ENCODE assay signal across 8 cellular contexts in the genomic region with DNA sequence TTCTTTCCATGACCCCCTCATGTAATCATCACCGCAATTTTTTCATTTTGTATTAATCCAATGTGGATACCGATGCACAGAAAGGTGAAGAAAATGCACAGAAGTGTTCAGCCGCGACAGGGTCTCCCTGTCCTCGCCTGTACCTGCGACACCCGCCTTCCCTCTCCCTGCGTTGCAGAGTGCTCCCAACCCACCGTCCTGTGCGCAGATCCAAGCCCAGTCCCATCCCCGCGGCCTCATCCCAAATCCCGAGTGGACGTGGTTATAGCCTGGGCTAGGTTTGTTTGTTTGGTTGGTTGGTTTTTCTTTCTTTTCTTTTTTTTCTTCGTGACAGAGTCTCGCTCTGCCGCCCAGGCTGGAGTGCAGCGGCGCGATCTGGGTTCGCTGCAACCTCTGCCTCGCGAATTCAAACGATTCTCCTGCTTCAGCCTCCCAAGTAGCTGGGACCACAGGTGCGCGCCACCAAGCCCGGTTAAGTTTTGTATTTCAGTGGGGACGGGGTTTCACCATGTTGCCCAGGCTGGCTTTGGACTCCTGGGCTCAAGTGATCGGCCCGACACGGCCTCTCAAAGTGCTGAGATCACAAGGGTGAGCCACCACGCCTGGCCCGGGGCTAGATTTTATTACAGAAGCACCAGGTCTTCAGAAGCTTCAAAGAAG. TPM values are rescaled to one million over a fixed set of nuclear protein-coding genes. Genes with fewer than 3 reads are reported as not detected.
A peak's percentile ranks its signal among the peaks of the same experiment; 100 is the strongest.
DNase-seq lines count a peak whose midpoint lies in the region; ATAC-seq lines count a peak whose summit lies in the region.

No MANE protein-coding gene starts in this region.

- H3K27me3 ChIP-seq in HUES48 (ENCODE audit: control insufficient read depth, insufficient read depth, low read length), result peaks cover 76% of the 10 kb centered on the region

- no peaks in the 10 kb centered on the region for H3K9me3 Mint-ChIP-seq in activated naive CD8-positive, alpha-beta T cell treated with anti-CD3 and anti-CD28 coated beads, Interleukin-2, amount 10 ng/mL, durations not matched to agents 7 days and 5 days
- peaks cover 0 to 4% (median 0%) of the 10 kb centered on the region in 6 donors for H3K9me3 Mint-ChIP-seq in immature natural killer cell
- H3K9me3 Mint-ChIP-seq in stimulated activated effector memory CD8-positive, alpha-beta T cell treated with anti-CD3 and anti-CD28 coated beads, Interleukin-12 subunit alpha, Interleukin-12 subunit beta, amount 100 ng/mL, for 72 hours, result no peaks in the 10 kb centered on the region

- H3K36me3 Mint-ChIP-seq in activated naive CD8-positive, alpha-beta T cell treated with anti-CD3 and anti-CD28 coated beads, Interleukin-2, amount 10 ng/mL, durations not matched to agents 7 days and 5 days, result no peaks in the 10 kb centered on the region
- H3K36me3 Mint-ChIP-seq in immature natural killer cell, result no peaks in the 10 kb centered on the region
- peaks cover 6% of the 10 kb centered on the region for H3K36me3 Mint-ChIP-seq in stimulated activated effector memory CD8-positive, alpha-beta T cell treated with anti-CD3 and anti-CD28 coated beads, Interleukin-12 subunit alpha, Interleukin-12 subunit beta, amount 100 ng/mL, for 72 hours

- no peaks in the 10 kb centered on the region for H3K9me3 ChIP-seq in HUES48 (ENCODE audit: control insufficient read depth, insufficient read depth, low read length)

- no peak overlapping the region for H3K27ac ChIP-seq in HUES48 (ENCODE audit: low read depth, low read length)

- ATAC-seq in activated naive CD8-positive, alpha-beta T cell treated with anti-CD3 and anti-CD28 coated beads, Interleukin-2, amount 10 ng/mL, durations not matched to agents 7 days and 5 days (ENCODE audit: low read depth), result peak; percentile 14
- ATAC-seq in stimulated activated effector memory CD8-positive, alpha-beta T cell treated with anti-CD3 and anti-CD28 coated beads, Interleukin-12 subunit alpha, Interleukin-12 subunit beta, amount 100 ng/mL, for 72 hours, result peak; percentile 15
- no peak for ATAC-seq in HG02763 (IDR thresholded peaks at IDR 0.05; ENCODE audit: unreplicated experiment)

- H3K4me3 Mint-ChIP-seq in activated naive CD8-positive, alpha-beta T cell treated with anti-CD3 and anti-CD28 coated beads, Interleukin-2, amount 10 ng/mL, durations not matched to agents 7 days and 5 days, result peak overlapping the region; percentile 84
- peak overlapping the region; percentile 69 to 89 (median 79) for H3K4me3 Mint-ChIP-seq in immature natural killer cell
- H3K4me3 Mint-ChIP-seq in stimulated activated effector memory CD8-positive, alpha-beta T cell treated with anti-CD3 and anti-CD28 coated beads, Interleukin-12 subunit alpha, Interleukin-12 subunit beta, amount 100 ng/mL, for 72 hours, result peak overlapping the region; percentile 82

- H3K36me3 ChIP-seq in HUES48 (ENCODE audit: control insufficient read depth, insufficient read depth, low read length), result no peaks in the 10 kb centered on the region

- H3K9ac ChIP-seq in HUES48 (ENCODE audit: low read depth, low read length), result no peak overlapping the region

- H3K4me1 ChIP-seq in HUES48 (ENCODE audit: control insufficient read depth, insufficient read depth, low read length), result no peaks in the 10 kb centered on the region

- no peak overlapping the region for H3K27ac Mint-ChIP-seq in activated naive CD8-positive, alpha-beta T cell treated with anti-CD3 and anti-CD28 coated beads, Interleukin-2, amount 10 ng/mL, durations not matched to agents 7 days and 5 days
- no peak overlapping the region for H3K27ac Mint-ChIP-seq in immature natural killer cell
- no peak overlapping the region for H3K27ac Mint-ChIP-seq in stimulated activated effector memory CD8-positive, alpha-beta T cell treated with anti-CD3 and anti-CD28 coated beads, Interleukin-12 subunit alpha, Interleukin-12 subunit beta, amount 100 ng/mL, for 72 hours

- peaks cover 17% of the 10 kb centered on the region for H3K4me1 Mint-ChIP-seq in activated naive CD8-positive, alpha-beta T cell treated with anti-CD3 and anti-CD28 coated beads, Interleukin-2, amount 10 ng/mL, durations not matched to agents 7 days and 5 days
- H3K4me1 Mint-ChIP-seq in immature natural killer cell, result peaks cover 16 to 17% of the 10 kb centered on the region in 2 donors
- H3K4me1 Mint-ChIP-seq in stimulated activated effector memory CD8-positive, alpha-beta T cell treated with anti-CD3 and anti-CD28 coated beads, Interleukin-12 subunit alpha, Interleukin-12 subunit beta, amount 100 ng/mL, for 72 hours, result peaks cover 36% of the 10 kb centered on the region

- no peak for DNase-seq in activated naive CD8-positive, alpha-beta T cell treated with anti-CD3 and anti-CD28 coated beads, Interleukin-2, amount 10 ng/mL, durations not matched to agents 7 days and 5 days
- DNase-seq in immature natural killer cell, result no peak
- no peak for DNase-seq in stimulated activated effector memory CD8-positive, alpha-beta T cell treated with anti-CD3 and anti-CD28 coated beads, Interleukin-12 subunit alpha, Interleukin-12 subunit beta, amount 100 ng/mL, for 72 hours (ENCODE audit: low spot score in 2 of 2)
- no peak for DNase-seq in NCI-H2081 (lab: John Stamatoyannopoulos, UW)
- no peak for DNase-seq in DMS153 (lab: John Stamatoyannopoulos, UW)
- no peak for DNase-seq in activated gamma-delta T cell treated with Interleukin-2 at 50 U/mL for 16 hours

- H3K27me3 Mint-ChIP-seq in activated naive CD8-positive, alpha-beta T cell treated with anti-CD3 and anti-CD28 coated beads, Interleukin-2, amount 10 ng/mL, durations not matched to agents 7 days and 5 days, result peaks cover 70% of the 10 kb centered on the region
- peaks cover 23 to 58% (median 25%) of the 10 kb centered on the region in 3 donors for H3K27me3 Mint-ChIP-seq in immature natural killer cell (ENCODE audit: low read depth in 3 of 3)

- POLR2A ChIA-PET in activated naive CD8-positive, alpha-beta T cell treated with anti-CD3 and anti-CD28 coated beads, Interleukin-2, amount 10 ng/mL, durations not matched to agents 7 days and 5 days (lab: Charles Lee), result no interaction called here

- H3K4me3 ChIP-seq in HUES48 (ENCODE audit: low read depth, low read length), result peak overlapping the region; percentile 67

RNA-seq across cellular contexts. Expression of gene RAET1G, which starts 0.5 kb away (rescaled TPM):
- total RNA-seq in activated naive CD8-positive, alpha-beta T cell treated with anti-CD3 and anti-CD28 coated beads, Interleukin-2, amount 10 ng/mL, durations not matched to agents 7 days and 5 days, result not detected
- polyA plus RNA-seq in immature natural killer cell, result not detected

RNA-seq across cellular contexts. Expression of gene ULBP2, which starts 18.4 kb away (rescaled TPM):
- total RNA-seq in activated naive CD8-positive, alpha-beta T cell treated with anti-CD3 and anti-CD28 coated beads, Interleukin-2, amount 10 ng/mL, durations not matched to agents 7 days and 5 days, result under 1 TPM; 0.53 to 0.60 TPM
- polyA plus RNA-seq in immature natural killer cell, result under 1 TPM in 2 of 3 donors, not detected in 1; 0.83 to 0.88 TPM

RNA-seq across cellular contexts. Expression of gene RAET1E, which starts 25.5 kb away (rescaled TPM):
- total RNA-seq in activated naive CD8-positive, alpha-beta T cell treated with anti-CD3 and anti-CD28 coated beads, Interleukin-2, amount 10 ng/mL, durations not matched to agents 7 days and 5 days, result not detected
- not detected for polyA plus RNA-seq in immature natural killer cell

RNA-seq across cellular contexts. Expression of gene ULBP1, which starts 40.3 kb away (rescaled TPM):
- under 1 TPM; 0.91 to 0.97 TPM for total RNA-seq in activated naive CD8-positive, alpha-beta T cell treated with anti-CD3 and anti-CD28 coated beads, Interleukin-2, amount 10 ng/mL, durations not matched to agents 7 days and 5 days
- polyA plus RNA-seq in immature natural killer cell, result not detected

RNA-seq across cellular contexts. Expression of gene LRP11, which starts 59.3 kb away (rescaled TPM):
- 1 to 10 TPM; 2.3 to 2.7 TPM for total RNA-seq in activated naive CD8-positive, alpha-beta T cell treated with anti-CD3 and anti-CD28 coated beads, Interleukin-2, amount 10 ng/mL, durations not matched to agents 7 days and 5 days
- under 1 TPM in 2 of 3 donors, not detected in 1; 0.34 to 0.73 TPM for polyA plus RNA-seq in immature natural killer cell
